Comparison of ENCODE assay signal across 1 cellular context in the genomic region with DNA sequence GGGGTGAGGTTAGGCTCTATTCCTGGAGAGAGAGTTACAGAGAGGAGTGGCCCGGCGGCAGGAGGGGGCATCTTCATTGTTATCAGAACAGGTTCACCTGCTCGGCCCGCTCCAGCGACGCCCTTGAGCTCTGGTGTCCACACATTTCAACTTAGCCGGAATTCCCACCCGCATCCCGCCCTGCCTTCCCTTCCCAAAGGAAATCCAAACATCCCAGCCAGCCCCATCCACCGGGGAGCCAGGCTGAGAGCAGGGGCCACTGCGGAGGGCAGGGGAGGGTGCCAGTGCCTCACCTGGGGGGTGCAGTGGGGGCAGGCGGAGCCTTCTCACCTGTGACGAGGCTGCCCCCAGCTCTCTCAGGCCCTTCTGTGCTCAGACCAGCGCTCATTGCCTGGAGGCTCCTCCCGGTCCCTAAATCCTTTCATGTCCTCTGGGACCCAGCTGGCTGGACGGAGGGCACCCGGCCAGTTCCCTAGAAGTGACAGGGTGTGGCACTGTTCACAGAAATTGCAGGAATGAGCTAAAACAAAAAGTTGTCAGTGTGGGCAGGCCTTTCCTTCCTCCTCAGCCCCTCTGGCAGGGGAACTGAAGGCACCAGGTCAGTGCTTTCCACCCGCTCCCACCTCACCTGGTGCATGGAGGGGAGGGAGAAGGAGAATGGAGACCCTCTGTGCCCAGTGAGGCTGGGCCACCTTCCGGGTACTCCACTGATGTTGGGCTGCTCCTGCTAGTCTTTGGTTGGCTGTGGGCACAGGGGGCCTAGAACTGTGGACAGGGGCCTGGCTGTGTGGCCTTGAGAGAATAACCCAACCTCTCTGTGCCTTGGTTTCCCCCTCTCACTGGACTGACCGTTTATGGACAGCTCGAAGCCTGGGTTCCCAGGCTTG.
TF ChIP-seq lines count a peak whose summit lies in the region.

No MANE protein-coding gene starts in this region.

TF ChIP-seq in HCT116, 20 proteins besides CTCF, POLR2A, EP300 and RAD21:
- TF ChIP-seq CEBPB (IDR thresholded peaks at IDR 0.05; ENCODE audit: low read depth) = no peak
- TF ChIP-seq TCF7L2 (IDR thresholded peaks at IDR 0.05; ENCODE audit: borderline replicate concordance, extremely low read depth, insufficient read depth, insufficient read length) = peak; percentile 24
